In the genomic region with DNA sequence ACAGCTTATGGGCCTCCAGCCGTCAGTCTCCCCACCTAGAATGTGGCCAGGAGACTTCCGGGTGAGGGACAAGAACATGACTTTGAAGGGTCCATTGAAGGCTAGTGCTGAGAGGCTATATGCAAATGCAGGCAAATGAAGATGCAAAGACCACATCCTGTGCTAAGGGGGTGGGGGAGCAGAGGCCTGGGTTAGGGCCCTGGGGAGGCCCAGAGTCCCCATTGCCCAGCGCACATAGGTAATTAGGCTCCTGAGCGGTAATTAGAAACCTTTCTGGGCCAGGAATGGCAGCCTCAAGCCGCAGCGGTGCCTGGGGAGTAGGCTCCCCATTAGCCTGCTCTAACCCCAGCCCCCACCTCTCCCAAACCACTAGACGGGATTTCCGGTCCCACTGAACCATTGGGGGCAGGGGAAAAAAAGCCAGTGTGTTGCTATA, we compare ENCODE assay signal across 9 cellular contexts. TPM values are rescaled to one million over a fixed set of nuclear protein-coding genes. Genes with fewer than 3 reads are reported as not detected.
DNase-seq lines count a peak whose midpoint lies in the region; ATAC-seq and TF ChIP-seq lines count a peak whose summit lies in the region.
"Had no signal": no experiment of that assay in that cellular context is flagged by ENCODE, and none has a peak within 500 bp of the region (broad histone marks: within the 10 kb centered on the region; RNA-seq: fewer than 3 reads in every experiment).

No MANE protein-coding gene starts in this region.

- in situ Hi-C loops in mammary epithelial cell (cut with MboI; ENCODE audit: low sequenced_read_pairs in 2 of 2) = no loop called here

- peaks cover 3% of the 10 kb centered on the region for H4K20me1 ChIP-seq in mammary epithelial cell (ENCODE audit: insufficient read depth, low read length)

- H3K27ac Mint-ChIP-seq in activated T-cell treated with anti-CD3 and anti-CD28 coated beads, Interleukin-2, amount 50 U/mL, for 72 hours = peak overlapping the region; percentile 90
- H3K27ac Mint-ChIP-seq in naive B cell = peak overlapping the region; percentile 94 to 100 (median 100)

- H3K4me2 ChIP-seq in mammary epithelial cell (ENCODE audit: insufficient read depth, low read depth, low read length) = no peak overlapping the region

- H3K4me1 Mint-ChIP-seq in activated T-cell treated with anti-CD3 and anti-CD28 coated beads, Interleukin-2, amount 50 U/mL, for 72 hours (ENCODE audit: low read depth) = peaks cover 95% of the 10 kb centered on the region
- H3K4me1 Mint-ChIP-seq in naive B cell = peaks cover 77 to 96% (median 96%) of the 10 kb centered on the region in 3 donors

- H3K36me3 ChIP-seq in breast epithelium (no peaks in the 10 kb centered on the region), mammary epithelial cell (ENCODE audit: insufficient read depth, low read length) (no peaks in the 10 kb centered on the region)

- TF ChIP-seq POLR2A in breast epithelium (IDR thresholded peaks at IDR 0.05) = no peak

- no peak overlapping the region for H2AFZ ChIP-seq in mammary epithelial cell (ENCODE audit: low read depth, low read length)

- H3K27ac ChIP-seq in breast epithelium (peak overlapping the region; percentile 60 to 84), mammary epithelial cell (ENCODE audit: insufficient read depth, low read depth, low read length) (no peak overlapping the region)

- no peaks in the 10 kb centered on the region for H3K27me3 ChIP-seq in breast epithelium
- H3K27me3 ChIP-seq in mammary epithelial cell (ENCODE audit: insufficient read depth, low read length) = no peaks in the 10 kb centered on the region

- H3K4me3 ChIP-seq in breast epithelium (peak overlapping the region in 1 of 3 donors; percentile 25), mammary epithelial cell (replicated peaks in 1 of 3; ENCODE audit: insufficient read depth in 1 of 3, low read depth in 2 of 3, low read length in 3 of 3) (no peak overlapping the region)

- CTCF ChIA-PET in mammary epithelial cell (lab: Charles Lee; ENCODE audit: low non-redundant PET) = no interaction called here

- peaks cover 99% of the 10 kb centered on the region for H3K79me2 ChIP-seq in mammary epithelial cell (ENCODE audit: insufficient read depth, low read length)

- H3K4me1 ChIP-seq in breast epithelium (peaks cover 23 to 36% of the 10 kb centered on the region in 2 donors), mammary epithelial cell (ENCODE audit: insufficient read depth, low read length) (peaks cover 46% of the 10 kb centered on the region)

- 88% methylated on average over 8 of the region's 8 CpGs for WGBS in mammary epithelial cell (ENCODE audit: low coverage, missing lambda C conversion rate)

- H3K9ac ChIP-seq in mammary epithelial cell (ENCODE audit: insufficient read depth, low read length) = no peak overlapping the region

- no peaks in the 10 kb centered on the region for H3K27me3 Mint-ChIP-seq in activated T-cell treated with anti-CD3 and anti-CD28 coated beads, Interleukin-2, amount 50 U/mL, for 72 hours (ENCODE audit: low read depth)
- no peaks in the 10 kb centered on the region for H3K27me3 Mint-ChIP-seq in naive B cell

- H3K9me3 ChIP-seq in breast epithelium (no peaks in the 10 kb centered on the region), mammary epithelial cell (replicated peaks; ENCODE audit: insufficient read depth, low read length) (no peaks in the 10 kb centered on the region)

- DNase-seq in breast epithelium (ENCODE audit: low spot score in 2 of 2) (no peak), mammary epithelial cell (no peak), naive B cell (peak; percentile 79), H4 (ENCODE audit: low spot score) (no peak), kidney glomerular epithelial cell (lab: John Stamatoyannopoulos, UW) (no peak), posterior cingulate gyrus (no peak)
- peak; percentile 69 to 73 for DNase-seq in activated T-cell treated with anti-CD3 and anti-CD28 coated beads, Interleukin-2, amount 50 U/mL, for 72 hours

- TF ChIP-seq CTCF in breast epithelium (IDR thresholded peaks at IDR 0.05) = no peak
- TF ChIP-seq CTCF in mammary epithelial cell (conservative IDR thresholded peaks at IDR 0.05 in 1 of 2, IDR thresholded peaks at IDR 0.05 in 1 of 2; ENCODE audit: extremely low read depth in 1 of 2, insufficient read depth in 1 of 2, low read depth in 1 of 2, low read length in 2 of 2) = no peak

- no TSS peak for BruUV-seq in mammary epithelial cell (replicated peaks; lab: Mats Ljungman, UMichigan)

- H3K36me3 Mint-ChIP-seq in activated T-cell treated with anti-CD3 and anti-CD28 coated beads, Interleukin-2, amount 50 U/mL, for 72 hours (ENCODE audit: insufficient read depth in 2 of 2) = peaks cover 5 to 22% of the 10 kb centered on the region in 2 donors
- H3K36me3 Mint-ChIP-seq in naive B cell = peaks cover 0 to 11% of the 10 kb centered on the region in 2 donors

- H3K9me3 Mint-ChIP-seq in activated T-cell treated with anti-CD3 and anti-CD28 coated beads, Interleukin-2, amount 50 U/mL, for 72 hours = no peaks in the 10 kb centered on the region
- no peaks in the 10 kb centered on the region for H3K9me3 Mint-ChIP-seq in naive B cell

- H3K4me3 Mint-ChIP-seq in activated T-cell treated with anti-CD3 and anti-CD28 coated beads, Interleukin-2, amount 50 U/mL, for 72 hours = peak overlapping the region; percentile 88 to 90
- peak overlapping the region; percentile 88 to 99 (median 96) for H3K4me3 Mint-ChIP-seq in naive B cell

- dilution Hi-C loops in mammary epithelial cell (cut with HindIII; ENCODE audit: low sequenced_read_pairs) = no loop called here

- intact Hi-C loops in breast epithelium (cut with DNase I; ENCODE audit: low total_unique reads) (loop anchor here (1.0 kb wide), 1 partner anchor 35 kb away; no protein-coding TSS in a partner anchor), mammary epithelial cell (cut with micrococcal nuclease) (no loop called here), posterior cingulate gyrus (cut with DNase I) (no loop called here)

- ATAC-seq in HG03460 (IDR thresholded peaks at IDR 0.05; ENCODE audit: unreplicated experiment) (peak; percentile 27), naive B cell (ENCODE audit: low read depth in 2 of 2) (peak; percentile 20 to 24)
- ATAC-seq in activated T-cell treated with anti-CD3 and anti-CD28 coated beads, Interleukin-2, amount 50 U/mL, for 72 hours (replicated peaks in 1 of 2) = peak; percentile 36 to 48

RNA-seq across cellular contexts. Expression of gene CSK, which starts 6.9 kb away (rescaled TPM):
- total RNA-seq in breast epithelium (10 to 100 TPM; 18.7 to 26.2 (median 18.7) TPM), mammary epithelial cell (10 to 100 TPM; 23.2 to 64.6 TPM)
- polyA plus RNA-seq in mammary epithelial cell (36.6 TPM), naive B cell (ENCODE audit: low read depth in 6 of 6) (100 to 1,000 TPM; 176 to 273 (median 216) TPM)
- 88.5 TPM for polyA minus RNA-seq in mammary epithelial cell
- 100 to 1,000 TPM; 200 to 267 TPM for total RNA-seq in activated T-cell treated with anti-CD3 and anti-CD28 coated beads, Interleukin-2, amount 50 U/mL, for 72 hours
- 21.7 and 22.7 TPM in 2 replicates for total RNA-seq in H4 (2014; rRNA removed; shearing (Covaris generic))

RNA-seq across cellular contexts. Expression of gene LMAN1L, which starts 23.9 kb away (rescaled TPM):
- under 1 TPM in 1 of 3 donors, not detected in 2; 0.15 TPM for total RNA-seq in breast epithelium
- total RNA-seq in mammary epithelial cell = under 1 TPM in 1 of 2 donors, not detected in 1; 0.14 TPM
- polyA plus RNA-seq in mammary epithelial cell = not detected
- polyA minus RNA-seq in mammary epithelial cell = not detected
- under 1 TPM; 0.53 to 0.72 TPM for total RNA-seq in activated T-cell treated with anti-CD3 and anti-CD28 coated beads, Interleukin-2, amount 50 U/mL, for 72 hours
- polyA plus RNA-seq in naive B cell (ENCODE audit: low read depth in 6 of 6) = not detected
- 0.10 TPM in 1 of 2 replicates, not detected in the other for total RNA-seq in H4 (2014; rRNA removed; shearing (Covaris generic))
- total RNA-seq: Daoy had no signal

RNA-seq across cellular contexts. Expression of gene CPLX3, which starts 37.7 kb away (rescaled TPM):
- total RNA-seq in breast epithelium (under 1 TPM in 1 of 3 donors, not detected in 2; 0.66 TPM), mammary epithelial cell (not detected)
- polyA plus RNA-seq in mammary epithelial cell (not detected), naive B cell (ENCODE audit: low read depth in 6 of 6) (not detected)
- not detected for polyA minus RNA-seq in mammary epithelial cell
- total RNA-seq in activated T-cell treated with anti-CD3 and anti-CD28 coated beads, Interleukin-2, amount 50 U/mL, for 72 hours = under 1 TPM; 0.14 to 0.17 TPM
- total RNA-seq in H4 (2014; rRNA removed; shearing (Covaris generic)) = not detected in 2 replicates
- total RNA-seq: Daoy had no signal

RNA-seq across cellular contexts. Expression of gene CYP1A2, which starts 40.1 kb away (rescaled TPM):
- not detected for total RNA-seq in breast epithelium
- not detected for total RNA-seq in mammary epithelial cell
- not detected for polyA plus RNA-seq in mammary epithelial cell
- not detected for polyA minus RNA-seq in mammary epithelial cell
- not detected for total RNA-seq in activated T-cell treated with anti-CD3 and anti-CD28 coated beads, Interleukin-2, amount 50 U/mL, for 72 hours
- polyA plus RNA-seq in naive B cell (ENCODE audit: low read depth in 6 of 6) = not detected
- not detected in 2 replicates for total RNA-seq in H4 (2014; rRNA removed; shearing (Covaris generic))
- total RNA-seq: Daoy had no signal

RNA-seq across cellular contexts. Expression of gene ULK3, which starts 54.2 kb away (rescaled TPM):
- 10 to 100 TPM; 28.3 to 48.8 (median 48.0) TPM for total RNA-seq in breast epithelium
- total RNA-seq in mammary epithelial cell = 10 to 100 TPM; 20.0 to 26.3 TPM
- polyA plus RNA-seq in mammary epithelial cell = 17.8 TPM
- 22.1 TPM for polyA minus RNA-seq in mammary epithelial cell
- 10 to 100 TPM; 48.5 to 53.8 TPM for total RNA-seq in activated T-cell treated with anti-CD3 and anti-CD28 coated beads, Interleukin-2, amount 50 U/mL, for 72 hours
- 10 to 100 TPM in 5 of 6 donors, 1 to 10 TPM in 1; 9.3 to 21.5 (median 13.1) TPM for polyA plus RNA-seq in naive B cell (ENCODE audit: low read depth in 6 of 6)
- total RNA-seq in H4 (2014; rRNA removed; shearing (Covaris generic)) = 18.2 and 19.7 TPM in 2 replicates

Comparison
In these comparisons a context has a peak if more than half of its experiments do, and no peak if none do; other contexts are left out.
1. DNase-seq: peak in activated T-cell treated with anti-CD3 and anti-CD28 coated beads, Interleukin-2, amount 50 U/mL, for 72 hours (2 of 2) and naive B cell (single experiment); none in breast epithelium (0 of 2), mammary epithelial cell (single experiment), H4 (single experiment), kidney glomerular epithelial cell (single experiment) and posterior cingulate gyrus (0 of 10).
2. Peak in every context shown above with its lines, with median percentiles within 50 percentile points of each other: ATAC-seq.